Comparison of ENCODE assay signal across 7 cellular contexts in the genomic region with DNA sequence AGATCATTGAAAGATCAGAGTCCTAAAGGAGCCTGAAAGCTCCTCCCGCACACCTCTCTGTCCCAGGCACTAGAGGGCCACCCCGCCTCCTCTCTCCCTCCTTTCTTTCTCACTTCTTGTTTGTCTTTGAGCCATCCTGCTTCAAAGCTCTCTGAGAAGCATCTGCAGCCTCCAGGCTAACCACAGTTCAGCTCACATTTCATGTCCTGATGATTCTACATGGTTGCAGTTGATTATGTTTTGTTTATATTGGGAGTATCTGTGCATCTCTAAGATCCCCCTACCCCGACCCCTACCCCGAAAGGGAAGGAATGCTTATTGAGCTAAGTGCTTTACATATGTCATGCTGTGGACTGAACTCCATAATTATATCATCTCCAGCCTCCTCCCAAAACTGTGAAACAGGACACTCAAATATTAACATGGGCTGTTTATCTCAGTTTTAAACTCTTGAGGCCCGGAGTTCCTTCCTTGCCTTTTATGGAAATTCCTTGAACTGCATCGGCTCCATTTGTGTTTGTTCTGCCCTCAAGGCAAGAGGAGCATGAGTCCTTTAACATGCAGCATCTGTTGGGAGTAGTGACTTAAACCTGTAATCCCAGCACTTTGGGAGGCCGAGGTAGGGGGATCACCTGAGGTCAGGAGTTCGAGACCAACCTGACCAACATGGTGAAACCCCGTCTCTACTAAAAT. TPM values are rescaled to one million over a fixed set of nuclear protein-coding genes. Genes with fewer than 3 reads are reported as not detected.
DNase-seq lines count a peak whose midpoint lies in the region; ATAC-seq lines count a peak whose summit lies in the region.

No MANE protein-coding gene starts in this region.

- ATAC-seq in GM19463 (IDR thresholded peaks at IDR 0.05; ENCODE audit: unreplicated experiment): peak; percentile 91

- no peaks in the 10 kb centered on the region for H3K27me3 ChIP-seq in skeletal muscle satellite cell (ENCODE audit: control insufficient read depth, insufficient read depth, low read length)

- no peak overlapping the region for H3K4me3 ChIP-seq in skeletal muscle satellite cell (ENCODE audit: low read length)

- peak overlapping the region; percentile 11 for H3K9ac ChIP-seq in skeletal muscle satellite cell (ENCODE audit: low read depth, low read length)

- H3K4me2 ChIP-seq in skeletal muscle satellite cell (ENCODE audit: low read length): no peak overlapping the region

- H3K36me3 ChIP-seq in skeletal muscle satellite cell (ENCODE audit: insufficient read depth, low read length): peaks cover 8% of the 10 kb centered on the region

- H3K9me3 ChIP-seq in skeletal muscle satellite cell (replicated peaks; ENCODE audit: low read length): no peaks in the 10 kb centered on the region

- H3K4me1 ChIP-seq in skeletal muscle satellite cell (ENCODE audit: control insufficient read depth, insufficient read depth, low read length): peaks cover 53% of the 10 kb centered on the region

- DNase-seq in GF-D8 (lab: John Stamatoyannopoulos, UW) (peak; percentile 35), HT-29 (ENCODE audit: low spot score) (peak; percentile 67), SK-MEL-5 (ENCODE audit: low read depth, low spot score) (peak; percentile 60), fibroblast of gingiva (ENCODE audit: low read depth) (peak; percentile 84), DMS153 (lab: John Stamatoyannopoulos, UW) (no peak)

- in situ Hi-C loops in SK-MEL-5 (cut with HindIII; ENCODE audit: low pct_unique_long_range_greater_than_20kb, low sequenced_read_pairs): no loop called here

RNA-seq across cellular contexts. Expression of a gene that starts 30.9 kb away (rescaled TPM):
- total RNA-seq in HT-29 (2014; rRNA removed; shearing (Covaris generic)): 83.6 and 95.0 TPM in 2 replicates
- total RNA-seq in SK-MEL-5 (2014; rRNA removed; shearing (Covaris generic)): 3.2 TPM in 2 replicates
- 10.0 and 13.7 TPM in 2 replicates for polyA plus RNA-seq in SK-MEL-5 (2015; cell fraction: cytosol; rRNA removed)
- polyA plus RNA-seq in SK-MEL-5 (2015; cell fraction: nucleus; rRNA removed): 3.3 and 3.4 TPM in 2 replicates
- total RNA-seq in skeletal muscle satellite cell (2012; rRNA removed): 34.0 and 68.8 TPM in 2 replicates

Comparison
In these comparisons a context has a peak if more than half of its experiments do, and no peak if none do; other contexts are left out.
1. RNA of a gene that starts 30.9 kb away (total RNA-seq): 83.6 to 95.0 TPM in HT-29; 3.2 TPM in SK-MEL-5; every median in the first group is over 10 times any median in the second.